ENCODE assay signal across 11 cellular contexts in the genomic region with DNA sequence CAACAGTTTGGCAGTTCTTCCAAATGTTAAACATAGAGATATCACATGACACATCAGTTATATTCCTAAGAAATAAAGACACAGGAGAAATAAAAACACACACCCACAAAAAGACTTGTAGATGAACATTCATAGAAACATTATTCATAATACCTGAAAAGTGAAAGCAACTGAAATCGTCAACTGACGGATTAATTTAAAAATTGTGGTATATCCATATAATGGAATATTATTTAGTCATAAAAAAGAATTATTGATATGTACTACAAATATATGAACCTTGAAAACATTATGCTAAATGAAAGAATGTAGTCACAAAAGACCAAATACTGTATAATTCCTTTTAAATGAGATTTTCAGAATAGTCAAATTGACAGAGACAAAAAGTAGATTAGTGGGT.
"Had no signal": no experiment of that assay in that cellular context is flagged by ENCODE, and none has a peak within 500 bp of the region (broad histone marks: within the 10 kb centered on the region; RNA-seq: fewer than 3 reads in every experiment).

No MANE protein-coding gene starts in this region.

- ATAC-seq: GM23338, HCT116 had no signal

- H3K9ac ChIP-seq: GM23248 had no signal

- H3K27ac ChIP-seq: GM23248 had no signal

- H3K9me3 ChIP-seq: HAP-1 had no signal

- H3K4me2 ChIP-seq: GM23338 had no signal

- H3K4me3 ChIP-seq: GM23248, GM23338, HAP-1 had no signal

- H3K4me1 ChIP-seq: HAP-1 had no signal

- H2AFZ ChIP-seq: GM23248, GM23338 had no signal

- FAIRE-seq: H1, H54 had no signal

- DNase-seq: GM23248, GOT3, H7, H9, HCEC 1CT, HFFc6 had no signal

- H3K36me3 ChIP-seq: HAP-1 had no signal
